Comparison of ENCODE assay signal across 11 cellular contexts in genomic region chr7:127158659-127159058, GRCh38.
DNase-seq lines count a peak whose midpoint lies in the region; ATAC-seq, FAIRE-seq and TF ChIP-seq lines count a peak whose summit lies in the region.
"Had no signal": no experiment of that assay in that cellular context is flagged by ENCODE, and none has a peak within 500 bp of the region (broad histone marks: within the 10 kb centered on the region; RNA-seq: fewer than 3 reads in every experiment).

No MANE protein-coding gene starts in this region.

- H3K4me1 ChIP-seq in H1 (replicated peaks in 1 of 4; ENCODE audit: control insufficient read depth in 3 of 4, insufficient read depth in 4 of 4, low read length in 3 of 4): no peaks in the 10 kb centered on the region

- in situ Hi-C loops in Caki2 (cut with HindIII; ENCODE audit: low pct_unique_long_range_greater_than_20kb, low sequenced_read_pairs): no loop called here

- no peak overlapping the region for H3K56ac ChIP-seq in H1 (replicated peaks; ENCODE audit: insufficient read length, low read depth, low read length)

- DNase-seq in Caki2 (ENCODE audit: low read depth) (peak; percentile 12), HT1080 (ENCODE audit: low read depth) (peak; percentile 30), H1 (ENCODE audit: low read depth in 1 of 2, low spot score in 2 of 2) (no peak), omental fat pad (ENCODE audit: low spot score) (no peak), HuH-7.5 (ENCODE audit: low spot score) (no peak)
- no peak for DNase-seq in CD4-positive, alpha-beta T cell
- DNase-seq in effector CD8-positive, alpha-beta T cell (lab: John Stamatoyannopoulos, UW): no peak
- DNase-seq: activated CD8-positive, alpha-beta memory T cell treated with anti-CD3 and anti-CD28 coated beads for 24 hours; NCI-H526 treated with DMSO at 0.1 percent for 48 hours had no signal

- no peak overlapping the region for H3K4me2 ChIP-seq in H1 (ENCODE audit: insufficient read depth in 1 of 2, low read depth in 2 of 2, low read length in 2 of 2)

- H3K9ac ChIP-seq in H1 (replicated peaks in 1 of 4; ENCODE audit: extremely low read depth in 1 of 4, low read depth in 3 of 4, low read length in 3 of 4): no peak overlapping the region

- H2BK120ac ChIP-seq in H1 (replicated peaks; ENCODE audit: low read depth, low read length): no peak overlapping the region

- H4K20me1 ChIP-seq in H1 (replicated peaks in 1 of 2; ENCODE audit: control insufficient read depth in 1 of 2, insufficient read depth in 2 of 2, low read length in 2 of 2): peaks cover 0 to 2% of the 10 kb centered on the region in 2 experiments

- H3K18ac ChIP-seq in H1 (ENCODE audit: extremely low read depth, low read length): no peak overlapping the region

- H3K4me1 Mint-ChIP-seq in CD4-positive, alpha-beta T cell (ENCODE audit: low read depth): no peaks in the 10 kb centered on the region

- no peaks in the 10 kb centered on the region for H3K23me2 ChIP-seq in H1 (ENCODE audit: low read depth, low read length)

- peak; percentile 72 for ATAC-seq in GM19455 (IDR thresholded peaks at IDR 0.05; ENCODE audit: unreplicated experiment)
- no peak for ATAC-seq in omental fat pad (ENCODE audit: low FRiP score)
- ATAC-seq in CD4-positive, alpha-beta T cell (ENCODE audit: poor library complexity): no peak

- POLR2A ChIA-PET in H1 (lab: Charles Lee; ENCODE audit: partially characterized antibody): no interaction called here
- POLR2A ChIA-PET in CD4-positive, alpha-beta T cell (lab: Charles Lee): no interaction called here

- H3K79me2 ChIP-seq in H1 (ENCODE audit: control insufficient read depth in 1 of 2, insufficient read depth in 2 of 2, low read length in 2 of 2): no peaks in the 10 kb centered on the region

- 63% methylated on average over 3 of the region's 3 CpGs; no CpG with 5 or more reads in 1 of the 2 experiments for WGBS in H1 (ENCODE audit: extremely low coverage in 1 of 2, insufficient coverage in 1 of 2, insufficient read length in 1 of 2, insufficient replicate concordance in 2 of 2, low coverage in 1 of 2, low lambda C conversion rate in 2 of 2, missing lambda C conversion rate in 1 of 2), 2 experiments

- TF ChIP-seq POLR2A in H1 (IDR thresholded peaks at IDR 0.05; ENCODE audit: control extremely low read depth in 1 of 2, low read depth in 2 of 2, low read length in 2 of 2): no peak

- peak; percentile 35 to 49 for TF ChIP-seq RAD21 in H1 (IDR thresholded peaks at IDR 0.05 in 1 of 2, conservative IDR thresholded peaks at IDR 0.05 in 1 of 2; ENCODE audit: low read depth in 2 of 2, low read length in 2 of 2)

- no peaks in the 10 kb centered on the region for H3K36me3 ChIP-seq in H1 (ENCODE audit: control insufficient read depth in 2 of 4, insufficient read depth in 4 of 4, low read length in 3 of 4)

- no peak overlapping the region for H4K91ac ChIP-seq in H1 (replicated peaks; ENCODE audit: insufficient read length, low read length)

- H3K9me3 ChIP-seq in H1 (ENCODE audit: insufficient read depth in 2 of 2, low read depth in 1 of 2, low read length in 1 of 2): no peaks in the 10 kb centered on the region
- no peaks in the 10 kb centered on the region for H3K9me3 ChIP-seq in CD4-positive, alpha-beta T cell (ENCODE audit: control insufficient read depth, low read length)

- peaks cover 39% of the 10 kb centered on the region for H3K27me3 Mint-ChIP-seq in CD4-positive, alpha-beta T cell

- intact Hi-C loops in CD4-positive, alpha-beta T cell (cut with DNase I, micrococcal nuclease): no loop called here

- H3K79me1 ChIP-seq in H1 (ENCODE audit: low read depth, low read length): no peaks in the 10 kb centered on the region

- H2BK15ac ChIP-seq in H1 (ENCODE audit: low read length): no peak overlapping the region

- H3K23ac ChIP-seq in H1 (ENCODE audit: insufficient read length): no peak overlapping the region

- H3K27ac Mint-ChIP-seq in CD4-positive, alpha-beta T cell: no peak overlapping the region

- H3K4me3 ChIP-seq in H1 (ENCODE audit: extremely low read depth in 1 of 4, insufficient read depth in 2 of 4, low read depth in 3 of 4, low read length in 4 of 4): no peak overlapping the region

- H4K8ac ChIP-seq in H1 (ENCODE audit: extremely low read depth, insufficient read depth, low read length): no peak overlapping the region

- peaks cover 0 to 1% (median 0%) of the 10 kb centered on the region in 4 experiments; a peak in 1 of 7 replicates for H3K27me3 ChIP-seq in H1 (replicated peaks in 1 of 4; ENCODE audit: control insufficient read depth in 3 of 4, extremely low read depth in 1 of 4, insufficient read depth in 3 of 4, low read length in 3 of 4)
- H3K27me3 ChIP-seq in CD4-positive, alpha-beta T cell (ENCODE audit: control insufficient read depth, insufficient read depth, low read length): no peaks in the 10 kb centered on the region

- H2BK5ac ChIP-seq in H1 (ENCODE audit: low read depth, low read length): no peak overlapping the region

- H4K5ac ChIP-seq in H1 (ENCODE audit: insufficient read length, low read depth, low read length): no peak overlapping the region

- no peak overlapping the region for H3K14ac ChIP-seq in H1 (ENCODE audit: insufficient read length)

- no peak overlapping the region for H2AK5ac ChIP-seq in H1 (ENCODE audit: low read depth, low read length)

- H2BK20ac ChIP-seq in H1 (ENCODE audit: low read length): no peak overlapping the region

- H2AFZ ChIP-seq in H1 (ENCODE audit: low read length): no peak overlapping the region

- no peak overlapping the region for H2BK12ac ChIP-seq in H1 (ENCODE audit: low read depth, low read length)

- H3K9me3 Mint-ChIP-seq in CD4-positive, alpha-beta T cell: peaks cover 3% of the 10 kb centered on the region

- TF ChIP-seq CTCF in H1 (IDR thresholded peaks at IDR 0.05; ENCODE audit: control extremely low read depth in 1 of 3, insufficient read depth in 1 of 3, low read depth in 1 of 3, low read length in 3 of 3) (peak in 2 of 3 experiments; percentile 46 to 72; a peak in 3 of 4 replicates), omental fat pad (IDR thresholded peaks at IDR 0.05) (no peak)
- TF ChIP-seq CTCF in CD4-positive, alpha-beta T cell (IDR thresholded peaks at IDR 0.05): no peak

- H3K4me3 Mint-ChIP-seq in CD4-positive, alpha-beta T cell: no peak overlapping the region

- FAIRE-seq in H1 (lab: Jason Lieb, UNC): peak; percentile 55
- FAIRE-seq: keratinocyte had no signal

- H3K27ac ChIP-seq in H1 (ENCODE audit: low read depth, low read length): no peak overlapping the region
- H3K27ac ChIP-seq in CD4-positive, alpha-beta T cell (ENCODE audit: low read depth, low read length): no peak overlapping the region

- no peaks in the 10 kb centered on the region for H3K36me3 Mint-ChIP-seq in CD4-positive, alpha-beta T cell (ENCODE audit: low read depth)

- no peak for TF ChIP-seq EP300 in H1 (IDR thresholded peaks at IDR 0.05; ENCODE audit: borderline replicate concordance in 1 of 2, low read depth in 2 of 2, low read length in 2 of 2)

- no peak overlapping the region for H3K4ac ChIP-seq in H1 (replicated peaks; ENCODE audit: insufficient read length, low read depth, low read length)

- CTCF ChIA-PET in H1 (lab: Charles Lee; ENCODE audit: partially characterized antibody): interaction anchor here (0.6 to 2.4 kb wide), 16 partner anchors 8 to 1695 kb away, joined by 3 to 12 read pairs (median 4); no protein-coding TSS in a partner anchor
- CTCF ChIA-PET in CD4-positive, alpha-beta T cell (lab: Charles Lee): no interaction called here

TF ChIP-seq in H1, 55 proteins besides CTCF, POLR2A, EP300 and RAD21 (continues in another document):
- TF ChIP-seq BCL11A (IDR thresholded peaks at IDR 0.05; ENCODE audit: low read depth in 2 of 2, low read length in 2 of 2) (no peak), EZH2 (IDR thresholded peaks at IDR 0.05; ENCODE audit: low read depth, low read length, severe bottlenecking) (no peak), SP4 (IDR thresholded peaks at IDR 0.05; ENCODE audit: low read length) (no peak), ATF2 (IDR thresholded peaks at IDR 0.05; ENCODE audit: low read length) (no peak), SP2 (IDR thresholded peaks at IDR 0.05; ENCODE audit: low read length) (no peak), EGR1 (IDR thresholded peaks at IDR 0.05; ENCODE audit: borderline replicate concordance, low read depth, low read length) (no peak), CTBP2 (IDR thresholded peaks at IDR 0.05; ENCODE audit: borderline replicate concordance, insufficient read depth, insufficient read length, low read length) (no peak), POLR2AphosphoS5 (IDR thresholded peaks at IDR 0.05; ENCODE audit: low read depth, low read length) (no peak)
- TF ChIP-seq, protein P1, sequence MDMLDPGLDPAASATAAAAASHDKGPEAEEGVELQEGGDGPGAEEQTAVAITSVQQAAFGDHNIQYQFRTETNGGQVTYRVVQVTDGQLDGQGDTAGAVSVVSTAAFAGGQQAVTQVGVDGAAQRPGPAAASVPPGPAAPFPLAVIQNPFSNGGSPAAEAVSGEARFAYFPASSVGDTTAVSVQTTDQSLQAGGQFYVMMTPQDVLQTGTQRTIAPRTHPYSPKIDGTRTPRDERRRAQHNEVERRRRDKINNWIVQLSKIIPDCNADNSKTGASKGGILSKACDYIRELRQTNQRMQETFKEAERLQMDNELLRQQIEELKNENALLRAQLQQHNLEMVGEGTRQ (IDR thresholded peaks at IDR 0.05; ENCODE audit: low read length): no peak

Comparison
In these comparisons a context has a peak if more than half of its experiments do, and no peak if none do; other contexts are left out.
1. DNase-seq: peak in Caki2 (single experiment) and HT1080 (single experiment); none in H1 (0 of 2), omental fat pad (single experiment), CD4-positive, alpha-beta T cell (0 of 10), effector CD8-positive, alpha-beta T cell (single experiment) and HuH-7.5 (single experiment).
2. CTCF ChIP-seq: peak in H1 (2 of 3); none in omental fat pad (0 of 3) and CD4-positive, alpha-beta T cell (single experiment).